1 cellular context compared by ENCODE assay signal in the genomic region with DNA sequence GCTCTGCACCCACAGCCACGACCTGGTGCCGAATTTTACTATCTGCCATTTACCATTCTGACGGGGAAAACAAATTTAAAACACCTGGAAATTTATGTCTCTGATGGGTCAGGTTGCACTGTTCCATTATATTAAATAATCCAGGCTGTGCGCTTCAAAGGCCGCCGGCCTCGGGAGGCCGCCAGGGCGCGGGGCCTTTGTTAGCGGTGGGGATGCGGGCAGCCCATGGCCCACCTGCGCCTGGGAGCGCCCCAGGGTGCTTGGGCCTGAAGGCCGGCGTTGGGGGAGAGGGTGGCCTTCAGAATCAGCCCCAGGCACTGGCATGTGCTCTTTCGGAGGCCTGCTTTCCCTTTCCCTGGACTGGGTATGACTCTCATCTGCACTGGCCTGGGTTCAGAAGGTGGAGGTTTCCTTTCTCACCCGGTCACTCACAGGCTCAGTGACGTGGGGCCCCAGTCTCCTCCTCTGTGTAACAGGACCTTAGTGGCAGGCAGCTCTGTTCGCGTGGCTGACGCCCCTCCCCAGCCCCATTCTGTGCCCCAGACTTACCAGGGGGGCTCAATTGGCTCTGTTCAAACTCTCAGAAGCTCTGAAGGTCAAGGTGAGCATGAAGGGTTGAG.
TF ChIP-seq lines count a peak whose summit lies in the region.

No MANE protein-coding gene starts in this region.

TF ChIP-seq in SK-N-SH treated with all-trans-retinoic acid at 6 μM for 48 hours, 23 proteins besides CTCF, POLR2A, EP300 and RAD21 (continued from another document):
- TF ChIP-seq, protein P1, sequence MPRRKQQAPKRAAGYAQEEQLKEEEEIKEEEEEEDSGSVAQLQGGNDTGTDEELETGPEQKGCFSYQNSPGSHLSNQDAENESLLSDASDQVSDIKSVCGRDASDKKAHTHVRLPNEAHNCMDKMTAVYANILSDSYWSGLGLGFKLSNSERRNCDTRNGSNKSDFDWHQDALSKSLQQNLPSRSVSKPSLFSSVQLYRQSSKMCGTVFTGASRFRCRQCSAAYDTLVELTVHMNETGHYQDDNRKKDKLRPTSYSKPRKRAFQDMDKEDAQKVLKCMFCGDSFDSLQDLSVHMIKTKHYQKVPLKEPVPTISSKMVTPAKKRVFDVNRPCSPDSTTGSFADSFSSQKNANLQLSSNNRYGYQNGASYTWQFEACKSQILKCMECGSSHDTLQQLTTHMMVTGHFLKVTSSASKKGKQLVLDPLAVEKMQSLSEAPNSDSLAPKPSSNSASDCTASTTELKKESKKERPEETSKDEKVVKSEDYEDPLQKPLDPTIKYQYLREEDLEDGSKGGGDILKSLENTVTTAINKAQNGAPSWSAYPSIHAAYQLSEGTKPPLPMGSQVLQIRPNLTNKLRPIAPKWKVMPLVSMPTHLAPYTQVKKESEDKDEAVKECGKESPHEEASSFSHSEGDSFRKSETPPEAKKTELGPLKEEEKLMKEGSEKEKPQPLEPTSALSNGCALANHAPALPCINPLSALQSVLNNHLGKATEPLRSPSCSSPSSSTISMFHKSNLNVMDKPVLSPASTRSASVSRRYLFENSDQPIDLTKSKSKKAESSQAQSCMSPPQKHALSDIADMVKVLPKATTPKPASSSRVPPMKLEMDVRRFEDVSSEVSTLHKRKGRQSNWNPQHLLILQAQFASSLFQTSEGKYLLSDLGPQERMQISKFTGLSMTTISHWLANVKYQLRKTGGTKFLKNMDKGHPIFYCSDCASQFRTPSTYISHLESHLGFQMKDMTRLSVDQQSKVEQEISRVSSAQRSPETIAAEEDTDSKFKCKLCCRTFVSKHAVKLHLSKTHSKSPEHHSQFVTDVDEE (CRISPR knock-in tag; IDR thresholded peaks at IDR 0.05): no peak
- TF ChIP-seq CSDC2 (CRISPR knock-in tag; IDR thresholded peaks at IDR 0.05) (no peak), TCF4 (CRISPR knock-in tag; IDR thresholded peaks at IDR 0.05; ENCODE audit: borderline replicate concordance) (no peak)
TF ChIP-seq in SK-N-SH treated with all-trans-retinoic acid at 6 μM for 48 hours: peak in this region for 0.
